Comparison of ENCODE assay signal across 8 cellular contexts in the genomic region with DNA sequence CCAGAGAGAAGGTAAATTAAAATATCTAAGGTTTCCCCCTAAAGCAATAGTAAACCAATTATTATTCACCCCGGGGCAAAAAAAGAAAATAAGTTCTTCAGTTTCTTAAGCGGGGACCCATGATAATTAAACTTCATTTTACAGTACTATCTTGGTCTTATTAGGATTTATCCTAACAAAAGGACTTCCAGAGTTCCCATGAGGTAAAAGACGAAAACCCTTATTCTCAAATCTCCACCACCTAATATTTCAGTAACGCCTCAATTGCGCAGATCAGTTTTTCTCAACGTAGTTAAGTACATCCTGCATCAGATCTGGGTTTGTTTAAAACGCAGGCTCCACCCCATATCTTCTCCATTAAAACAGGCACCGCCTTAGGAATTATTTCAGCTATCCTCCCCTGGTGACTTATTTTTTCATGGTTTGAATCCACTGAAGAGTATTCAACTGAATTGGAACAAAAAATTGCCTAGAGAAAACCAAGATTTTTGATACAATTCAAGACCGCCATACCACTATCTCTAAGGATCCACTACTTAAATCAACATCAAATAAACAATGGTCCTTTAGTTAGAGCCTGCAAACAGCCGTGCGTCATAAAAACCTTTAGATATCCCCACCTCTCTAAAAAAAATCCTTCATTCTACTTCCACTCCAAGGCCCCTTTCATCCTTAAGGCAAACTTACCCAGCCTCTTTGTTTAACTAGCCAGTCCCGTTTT. TPM values are rescaled to one million over a fixed set of nuclear protein-coding genes. Genes with fewer than 3 reads are reported as not detected.
A peak's percentile ranks its signal among the peaks of the same experiment; 100 is the strongest.
DNase-seq lines count a peak whose midpoint lies in the region; ATAC-seq and TF ChIP-seq lines count a peak whose summit lies in the region.

No MANE protein-coding gene starts in this region.

- DNase-seq in AG04449 (ENCODE audit: low read depth, low spot score): no peak
- peak in 1 of 2 experiments; percentile 30 for DNase-seq in HAP-1 (ENCODE audit: low spot score in 2 of 2)
- no peak for DNase-seq in activated naive CD4-positive, alpha-beta T cell treated with anti-CD3 and anti-CD28 coated beads, Interleukin-2, amount 50 U/mL, for 72 hours (ENCODE audit: low spot score in 2 of 2)
- no peak for DNase-seq in stimulated activated CD4-positive, alpha-beta T cell treated with anti-CD3 and anti-CD28 coated beads, Interleukin-15, amount 100 ng/mL, for 24 hours
- DNase-seq in GM13977 (ENCODE audit: low spot score): no peak

- H3K4me3 ChIP-seq in AG04449 (ENCODE audit: low read depth, low read length) (peak overlapping the region; percentile 100), HAP-1 (peak overlapping the region; percentile 90), iPS-18c (ENCODE audit: insufficient read depth, low read depth, low read length) (peak overlapping the region; percentile 86), subcutaneous abdominal adipose tissue (ENCODE audit: low read depth in 1 of 5, low read length in 5 of 5) (peak overlapping the region; percentile 88 to 100 (median 98))

- H3K27me3 ChIP-seq in HAP-1 (ENCODE audit: low read depth) (no peaks in the 10 kb centered on the region), subcutaneous abdominal adipose tissue (ENCODE audit: control insufficient read depth in 5 of 5, insufficient read depth in 4 of 5, low read length in 5 of 5) (no peaks in the 10 kb centered on the region)

- peak overlapping the region; percentile 99 for H3K27ac ChIP-seq in subcutaneous abdominal adipose tissue (ENCODE audit: low read depth, low read length)

- no peak for ATAC-seq in activated naive CD4-positive, alpha-beta T cell treated with anti-CD3 and anti-CD28 coated beads, Interleukin-2, amount 50 U/mL, for 72 hours
- no peak for ATAC-seq in HG03045 (IDR thresholded peaks at IDR 0.05; ENCODE audit: unreplicated experiment)

- H3K36me3 Mint-ChIP-seq in activated naive CD4-positive, alpha-beta T cell treated with anti-CD3 and anti-CD28 coated beads, Interleukin-2, amount 50 U/mL, for 72 hours: peaks cover 55 to 76% of the 10 kb centered on the region in 2 donors

- peaks cover 0 to 4% of the 10 kb centered on the region in 2 donors for H3K9me3 Mint-ChIP-seq in activated naive CD4-positive, alpha-beta T cell treated with anti-CD3 and anti-CD28 coated beads, Interleukin-2, amount 50 U/mL, for 72 hours

- CTCF ChIA-PET in AG04449 (lab: Yijun Ruan, JAX): interaction anchor here (1.3 to 6.5 kb wide), 5 partner anchors 9 to 236 kb away, joined by 3 to 69 read pairs (median 9); no protein-coding TSS in a partner anchor

- H3K9me3 ChIP-seq in HAP-1 (no peaks in the 10 kb centered on the region), iPS-18c (ENCODE audit: control insufficient read depth, insufficient read depth, low read length) (no peaks in the 10 kb centered on the region), subcutaneous abdominal adipose tissue (ENCODE audit: control insufficient read depth in 5 of 5, low read length in 5 of 5) (no peaks in the 10 kb centered on the region)

- H3K27ac Mint-ChIP-seq in activated naive CD4-positive, alpha-beta T cell treated with anti-CD3 and anti-CD28 coated beads, Interleukin-2, amount 50 U/mL, for 72 hours: peak overlapping the region; percentile 96 to 99

- peaks cover 62% of the 10 kb centered on the region for H3K36me3 ChIP-seq in HAP-1 (replicated peaks)
- peaks cover 42 to 53% (median 50%) of the 10 kb centered on the region in 5 donors for H3K36me3 ChIP-seq in subcutaneous abdominal adipose tissue (ENCODE audit: control insufficient read depth in 5 of 5, insufficient read depth in 5 of 5, low read length in 5 of 5)

- POLR2A ChIA-PET in AG04449 (lab: Yijun Ruan, JAX): interaction anchor here (0.6 to 11.1 kb wide), 15 partner anchors 9 to 421 kb away, joined by 3 to 135 read pairs (median 7); partner anchors contain the start of genes ECM1 and ENSA

- H3K9ac ChIP-seq in subcutaneous abdominal adipose tissue (ENCODE audit: low read length in 5 of 5): peak overlapping the region; percentile 95 to 100 (median 99)

- H3K4me1 ChIP-seq in HAP-1 (peaks cover 22% of the 10 kb centered on the region), subcutaneous abdominal adipose tissue (ENCODE audit: control insufficient read depth in 5 of 5, insufficient read depth in 5 of 5, low read length in 5 of 5) (peaks cover 5 to 53% (median 45%) of the 10 kb centered on the region in 5 donors)

- in situ Hi-C loops in HAP-1 (cut with MboI; ENCODE audit: low sequenced_read_pairs): no loop called here
- in situ Hi-C loops in GM13977 (cut with MboI; ENCODE audit: low pct_unique_long_range_greater_than_20kb, low sequenced_read_pairs, unreplicated experiment): no loop called here

- no peak for TF ChIP-seq CTCF in AG04449 (IDR thresholded peaks at IDR 0.05; ENCODE audit: insufficient read depth, low read length, missing control alignments)
- no peak for TF ChIP-seq CTCF in GM13977 (IDR thresholded peaks at IDR 0.05; ENCODE audit: extremely low read depth, insufficient read depth, missing control alignments)

RNA-seq across cellular contexts. Expression of gene MCL1, which starts 1.7 kb away (rescaled TPM):
- total RNA-seq in activated naive CD4-positive, alpha-beta T cell treated with anti-CD3 and anti-CD28 coated beads, Interleukin-2, amount 50 U/mL, for 72 hours: 100 to 1,000 TPM; 277 to 307 TPM

RNA-seq across cellular contexts. Expression of gene ADAMTSL4, which starts 28.5 kb away (rescaled TPM):
- 1 to 10 TPM in 1 of 2 donors, under 1 TPM in 1; 0.96 to 2.9 TPM for total RNA-seq in activated naive CD4-positive, alpha-beta T cell treated with anti-CD3 and anti-CD28 coated beads, Interleukin-2, amount 50 U/mL, for 72 hours

RNA-seq across cellular contexts. Expression of gene ENSA, which starts 51.7 kb away (rescaled TPM):
- 100 to 1,000 TPM; 133 to 183 TPM for total RNA-seq in activated naive CD4-positive, alpha-beta T cell treated with anti-CD3 and anti-CD28 coated beads, Interleukin-2, amount 50 U/mL, for 72 hours
